In the genomic region with DNA sequence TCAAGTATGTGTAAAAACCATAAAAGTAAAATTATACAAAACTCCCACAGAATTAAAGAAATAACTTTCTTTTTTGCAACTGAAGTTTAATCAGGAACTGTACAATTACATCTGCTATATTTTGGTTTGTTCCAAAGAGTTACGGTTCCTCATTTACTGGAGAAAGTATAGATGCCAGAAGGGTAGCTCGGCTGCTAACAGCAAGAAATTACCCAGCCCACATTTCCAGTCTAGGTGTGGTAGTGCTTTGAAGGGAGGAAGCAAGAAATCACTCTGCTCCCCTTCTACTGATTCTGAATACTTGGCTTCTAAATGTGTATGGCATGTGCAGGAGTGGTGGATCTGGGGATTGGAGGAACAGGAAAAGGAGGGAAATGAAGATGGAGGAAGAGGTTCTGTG, we compare ENCODE assay signal across 17 cellular contexts.
DNase-seq lines count a peak whose midpoint lies in the region; ATAC-seq lines count a peak whose summit lies in the region.
"Had no signal": no experiment of that assay in that cellular context is flagged by ENCODE, and none has a peak within 500 bp of the region (broad histone marks: within the 10 kb centered on the region; RNA-seq: fewer than 3 reads in every experiment).

No MANE protein-coding gene starts in this region.

- H3K9ac ChIP-seq in Karpas-422 (ENCODE audit: low read length), result no peak overlapping the region
- H3K9ac ChIP-seq: neural progenitor cell had no signal

- H3K36me3 ChIP-seq in Karpas-422 (ENCODE audit: insufficient read depth, low read length), result no peaks in the 10 kb centered on the region
- H3K36me3 ChIP-seq: adrenal gland, neural progenitor cell, right atrium auricular region had no signal

- no peaks in the 10 kb centered on the region for H3K9me3 Mint-ChIP-seq in activated T-cell treated with anti-CD3 and anti-CD28 coated beads, Interleukin-2, amount 50 U/mL, for 24 hours
- H3K9me3 Mint-ChIP-seq in activated T-cell treated with anti-CD3 and anti-CD28 coated beads, Interleukin-2, amount 50 U/mL, for 72 hours, result no peaks in the 10 kb centered on the region
- no peaks in the 10 kb centered on the region for H3K9me3 Mint-ChIP-seq in activated naive CD8-positive, alpha-beta T cell treated with anti-CD3 and anti-CD28 coated beads, Interleukin-2, amount 10 ng/mL, durations not matched to agents 7 days and 5 days
- H3K9me3 Mint-ChIP-seq: neural progenitor cell had no signal

- POLR2A ChIA-PET in activated naive CD8-positive, alpha-beta T cell treated with anti-CD3 and anti-CD28 coated beads, Interleukin-2, amount 10 ng/mL, durations not matched to agents 7 days and 5 days (lab: Charles Lee), result no interaction called here

- no peaks in the 10 kb centered on the region for H3K27me3 Mint-ChIP-seq in activated T-cell treated with anti-CD3 and anti-CD28 coated beads, Interleukin-2, amount 50 U/mL, for 24 hours
- no peaks in the 10 kb centered on the region for H3K27me3 Mint-ChIP-seq in activated T-cell treated with anti-CD3 and anti-CD28 coated beads, Interleukin-2, amount 50 U/mL, for 72 hours (ENCODE audit: low read depth)
- H3K27me3 Mint-ChIP-seq in activated naive CD8-positive, alpha-beta T cell treated with anti-CD3 and anti-CD28 coated beads, Interleukin-2, amount 10 ng/mL, durations not matched to agents 7 days and 5 days, result no peaks in the 10 kb centered on the region

- no peak for ATAC-seq in activated T-cell treated with anti-CD3 and anti-CD28 coated beads, Interleukin-2, amount 50 U/mL, for 72 hours (replicated peaks in 1 of 2)
- peak; percentile 47 for ATAC-seq in activated naive CD8-positive, alpha-beta T cell treated with anti-CD3 and anti-CD28 coated beads, Interleukin-2, amount 10 ng/mL, durations not matched to agents 7 days and 5 days (ENCODE audit: low read depth)
- ATAC-seq: Right ventricle myocardium inferior had no signal

- no peaks in the 10 kb centered on the region for H3K9me3 ChIP-seq in Karpas-422 (ENCODE audit: low read length)
- H3K9me3 ChIP-seq: adrenal gland, right atrium auricular region had no signal

- H3K4me3 Mint-ChIP-seq in activated T-cell treated with anti-CD3 and anti-CD28 coated beads, Interleukin-2, amount 50 U/mL, for 24 hours, result no peak overlapping the region
- H3K4me3 Mint-ChIP-seq in activated T-cell treated with anti-CD3 and anti-CD28 coated beads, Interleukin-2, amount 50 U/mL, for 72 hours, result peak overlapping the region in 1 of 2 donors; percentile 0
- peak overlapping the region; percentile 28 for H3K4me3 Mint-ChIP-seq in activated naive CD8-positive, alpha-beta T cell treated with anti-CD3 and anti-CD28 coated beads, Interleukin-2, amount 10 ng/mL, durations not matched to agents 7 days and 5 days
- H3K4me3 Mint-ChIP-seq: neural progenitor cell had no signal

- peaks cover 17% of the 10 kb centered on the region for H3K36me3 Mint-ChIP-seq in activated T-cell treated with anti-CD3 and anti-CD28 coated beads, Interleukin-2, amount 50 U/mL, for 24 hours (ENCODE audit: low read depth)
- no peaks in the 10 kb centered on the region for H3K36me3 Mint-ChIP-seq in activated T-cell treated with anti-CD3 and anti-CD28 coated beads, Interleukin-2, amount 50 U/mL, for 72 hours (ENCODE audit: insufficient read depth in 2 of 2)
- H3K36me3 Mint-ChIP-seq in activated naive CD8-positive, alpha-beta T cell treated with anti-CD3 and anti-CD28 coated beads, Interleukin-2, amount 10 ng/mL, durations not matched to agents 7 days and 5 days, result peaks cover 17% of the 10 kb centered on the region
- H3K36me3 Mint-ChIP-seq: neural progenitor cell had no signal

- H3K79me2 ChIP-seq in Karpas-422 (ENCODE audit: low read length), result no peaks in the 10 kb centered on the region

- no peaks in the 10 kb centered on the region for H3K4me1 ChIP-seq in Karpas-422 (ENCODE audit: low read length)
- H3K4me1 ChIP-seq: neural progenitor cell, right atrium auricular region had no signal

- no peaks in the 10 kb centered on the region for H4K20me1 ChIP-seq in Karpas-422 (ENCODE audit: insufficient read depth, low read depth, low read length)

- H3K4me1 Mint-ChIP-seq in activated T-cell treated with anti-CD3 and anti-CD28 coated beads, Interleukin-2, amount 50 U/mL, for 24 hours (ENCODE audit: low read depth), result peaks cover 26% of the 10 kb centered on the region
- peaks cover 24% of the 10 kb centered on the region for H3K4me1 Mint-ChIP-seq in activated T-cell treated with anti-CD3 and anti-CD28 coated beads, Interleukin-2, amount 50 U/mL, for 72 hours (ENCODE audit: low read depth)
- H3K4me1 Mint-ChIP-seq in activated naive CD8-positive, alpha-beta T cell treated with anti-CD3 and anti-CD28 coated beads, Interleukin-2, amount 10 ng/mL, durations not matched to agents 7 days and 5 days, result peaks cover 26% of the 10 kb centered on the region
- H3K4me1 Mint-ChIP-seq: neural progenitor cell had no signal

- no peak overlapping the region for H3K4me2 ChIP-seq in Karpas-422 (ENCODE audit: low read depth, low read length, poor library complexity, severe bottlenecking)
- H3K4me2 ChIP-seq: neural progenitor cell had no signal

- H3K27me3 ChIP-seq in Karpas-422 (ENCODE audit: low read length), result no peaks in the 10 kb centered on the region
- H3K27me3 ChIP-seq: adrenal gland, neural progenitor cell, right atrium auricular region had no signal

- no peak overlapping the region for H3K27ac ChIP-seq in Karpas-422 (ENCODE audit: low read length)
- H3K27ac ChIP-seq: adrenal gland, neural progenitor cell, right atrium auricular region had no signal

- H3K9me2 ChIP-seq in Karpas-422 (replicated peaks; ENCODE audit: insufficient read depth, low read length), result no peaks in the 10 kb centered on the region

- DNase-seq in activated T-cell treated with anti-CD3 and anti-CD28 coated beads, Interleukin-2, amount 50 U/mL, for 24 hours, result no peak
- DNase-seq in activated T-cell treated with anti-CD3 and anti-CD28 coated beads, Interleukin-2, amount 50 U/mL, for 72 hours, result no peak
- DNase-seq in NCI-H526 (lab: John Stamatoyannopoulos, UW) (peak; percentile 19 to 51), pons (ENCODE audit: low spot score) (peak; percentile 41), Karpas-422 (no peak), NCI-H128 (lab: John Stamatoyannopoulos, UW; ENCODE audit: unreplicated experiment) (no peak), NCI-H510A treated with DMSO at 0.1 percent for 48 hours (lab: John Stamatoyannopoulos, UW) (no peak)
- DNase-seq in activated naive CD8-positive, alpha-beta T cell treated with anti-CD3 and anti-CD28 coated beads, Interleukin-2, amount 10 ng/mL, durations not matched to agents 7 days and 5 days, result no peak
- DNase-seq: ACHN; adrenal gland; central memory CD4-positive, alpha-beta T cell; NCI-H1694 treated with DMSO at 0.1 percent for 48 hours; NCI-H524 treated with DMSO at 0.1 percent for 48 hours had no signal

- peak overlapping the region; percentile 55 for H3K27ac Mint-ChIP-seq in activated T-cell treated with anti-CD3 and anti-CD28 coated beads, Interleukin-2, amount 50 U/mL, for 24 hours
- H3K27ac Mint-ChIP-seq in activated T-cell treated with anti-CD3 and anti-CD28 coated beads, Interleukin-2, amount 50 U/mL, for 72 hours, result no peak overlapping the region
- peak overlapping the region; percentile 39 for H3K27ac Mint-ChIP-seq in activated naive CD8-positive, alpha-beta T cell treated with anti-CD3 and anti-CD28 coated beads, Interleukin-2, amount 10 ng/mL, durations not matched to agents 7 days and 5 days
- H3K27ac Mint-ChIP-seq: neural progenitor cell had no signal

- H3K4me3 ChIP-seq in Karpas-422 (ENCODE audit: low read length), result no peak overlapping the region
- H3K4me3 ChIP-seq: adrenal gland, lung, neural progenitor cell, right atrium auricular region had no signal

- H2AFZ ChIP-seq in Karpas-422 (ENCODE audit: low read length), result no peak overlapping the region
- H2AFZ ChIP-seq: neural progenitor cell had no signal

Comparison
In these comparisons a context has a peak if more than half of its experiments do, and no peak if none do; other contexts are left out.
1. DNase-seq: peak in NCI-H526 (2 of 2) and pons (single experiment); none in activated T-cell treated with anti-CD3 and anti-CD28 coated beads, Interleukin-2, amount 50 U/mL, for 24 hours (single experiment), activated T-cell treated with anti-CD3 and anti-CD28 coated beads, Interleukin-2, amount 50 U/mL, for 72 hours (0 of 2), activated naive CD8-positive, alpha-beta T cell treated with anti-CD3 and anti-CD28 coated beads, Interleukin-2, amount 10 ng/mL, durations not matched to agents 7 days and 5 days (single experiment), Karpas-422 (single experiment), NCI-H128 (single experiment) and NCI-H510A treated with DMSO at 0.1 percent for 48 hours (single experiment).